In genomic region chr4:70687347-70687746, GRCh38 we compare ENCODE assay signal across 8 cellular contexts. TPM values are rescaled to one million over a fixed set of nuclear protein-coding genes. Genes with fewer than 3 reads are reported as not detected.
A peak's percentile ranks its signal among the peaks of the same experiment; 100 is the strongest.
DNase-seq lines count a peak whose midpoint lies in the region; ATAC-seq, FAIRE-seq and TF ChIP-seq lines count a peak whose summit lies in the region.
"Not testable (repeated sequence)": the region's sequence is repeated elsewhere in the genome, so short reads cannot be mapped to it uniquely, and the experiment has no call there.

No MANE protein-coding gene starts in this region.

- H3K27me3 Mint-ChIP-seq in CD4-positive, alpha-beta T cell, result not testable (repeated sequence)

- TF ChIP-seq POLR2A in esophagus muscularis mucosa (IDR thresholded peaks at IDR 0.05; ENCODE audit: low read depth); suprapubic skin (IDR thresholded peaks at IDR 0.05): not testable (repeated sequence)

- CTCF ChIA-PET in CD4-positive, alpha-beta T cell (lab: Charles Lee), result interaction anchor here (0.6 to 4.9 kb wide), 5 partner anchors 13 to 217 kb away, joined by 3 to 35 read pairs (median 3); no protein-coding TSS in a partner anchor

- H3K4me3 Mint-ChIP-seq in CD4-positive, alpha-beta T cell, result peak overlapping the region; percentile 91

- ATAC-seq in CD4-positive, alpha-beta T cell (ENCODE audit: poor library complexity), result not testable (repeated sequence)
- ATAC-seq in left lung, result peak; percentile 6
- peak in 1 of 4 donors; percentile 1 for ATAC-seq in pancreas

- H3K4me1 Mint-ChIP-seq in CD4-positive, alpha-beta T cell (ENCODE audit: low read depth), result peaks cover 45% of the 10 kb centered on the region

- not testable (repeated sequence) for H3K27me3 ChIP-seq in CD4-positive, alpha-beta T cell (ENCODE audit: control insufficient read depth, insufficient read depth, low read length); ascending aorta; esophagus muscularis mucosa; left lung; pancreas; suprapubic skin

- peak overlapping the region; percentile 94 for H3K27ac ChIP-seq in CD4-positive, alpha-beta T cell (ENCODE audit: low read depth, low read length)
- peak overlapping the region; percentile 95 for H3K27ac ChIP-seq in VCaP
- H3K27ac ChIP-seq in ascending aorta, result peak overlapping the region; percentile 81 to 98
- H3K27ac ChIP-seq in esophagus muscularis mucosa (replicated peaks in 1 of 4), result peak overlapping the region; percentile 91 to 97 (median 95)
- peak overlapping the region; percentile 94 to 95 for H3K27ac ChIP-seq in left lung
- H3K27ac ChIP-seq in pancreas, result peak overlapping the region; percentile 82 to 93 (median 90)
- peak overlapping the region; percentile 90 for H3K27ac ChIP-seq in suprapubic skin

- not testable (repeated sequence) for H3K9me3 Mint-ChIP-seq in CD4-positive, alpha-beta T cell

- H3K36me3 Mint-ChIP-seq in CD4-positive, alpha-beta T cell (ENCODE audit: low read depth), result peaks cover 35% of the 10 kb centered on the region

- H3K36me3 ChIP-seq in ascending aorta, esophagus muscularis mucosa, left lung, pancreas, suprapubic skin: not testable (repeated sequence)

- WGBS in esophagus muscularis mucosa, result 73% methylated on average over 13 of the region's 13 CpGs
- WGBS in pancreas, 2 donors, result 57 to 62% methylated on average over 13 of the region's 13 CpGs
- 68% methylated on average over 13 of the region's 13 CpGs for WGBS in suprapubic skin

- POLR2A ChIA-PET in CD4-positive, alpha-beta T cell (lab: Charles Lee), result interaction anchor here (0.6 to 8.0 kb wide), 8 partner anchors 8 to 215 kb away, joined by 3 to 166 read pairs (median 8); partner anchors contain the start of genes GRSF1 and MOB1B

- H3K4me1 ChIP-seq in ascending aorta (peaks cover 0 to 23% of the 10 kb centered on the region in 2 donors), esophagus muscularis mucosa (peaks cover 30 to 44% (median 37%) of the 10 kb centered on the region in 4 donors), left lung (peaks cover 10 to 41% of the 10 kb centered on the region in 2 donors), pancreas (peaks cover 17 to 29% (median 22%) of the 10 kb centered on the region in 3 donors), suprapubic skin (peaks cover 37% of the 10 kb centered on the region)

- not testable (repeated sequence) for TF ChIP-seq CTCF in CD4-positive, alpha-beta T cell (IDR thresholded peaks at IDR 0.05); VCaP (conservative IDR thresholded peaks at IDR 0.05); ascending aorta (IDR thresholded peaks at IDR 0.05); esophagus muscularis mucosa (IDR thresholded peaks at IDR 0.05); left lung (IDR thresholded peaks at IDR 0.05); pancreas (IDR thresholded peaks at IDR 0.05); suprapubic skin (IDR thresholded peaks at IDR 0.05)

- H3K9me3 ChIP-seq in CD4-positive, alpha-beta T cell (ENCODE audit: control insufficient read depth, low read length); ascending aorta; esophagus muscularis mucosa; left lung; pancreas; suprapubic skin: not testable (repeated sequence)

- intact Hi-C loops in CD4-positive, alpha-beta T cell (cut with DNase I, micrococcal nuclease), result loop anchor here in 1 of 2 experiments (10.0 kb wide), 1 partner anchor 307 kb away; the partner anchor contains the start of gene DCK
- intact Hi-C loops in ascending aorta (cut with DNase I) (loop anchor here (5.0 to 10.0 kb wide), 2 partner anchors 217 to 1760 kb away; partner anchors contain the start of gene MOB1B), esophagus muscularis mucosa (cut with DNase I) (loop anchor here (5.0 kb wide), 1 partner anchor 150 kb away; the partner anchor contains the start of gene GRSF1)
- intact Hi-C loops in left lung (cut with DNase I); pancreas (cut with DNase I): not testable (repeated sequence)

- H3K27ac Mint-ChIP-seq in CD4-positive, alpha-beta T cell, result peak overlapping the region; percentile 99

- not testable (repeated sequence) for TF ChIP-seq EP300 in esophagus muscularis mucosa (IDR thresholded peaks at IDR 0.05); suprapubic skin (IDR thresholded peaks at IDR 0.05)

- peak in 2 of 10 experiments; percentile 4 to 20 for DNase-seq in CD4-positive, alpha-beta T cell
- DNase-seq in Jurkat, Clone E6-1 (ENCODE audit: low read depth, low spot score); esophagus muscularis mucosa (ENCODE audit: extremely low spot score): not testable (repeated sequence)
- DNase-seq in ascending aorta (ENCODE audit: low spot score in 2 of 2) (peak in 1 of 2 donors; percentile 68), left lung (peak in 1 of 2 donors; percentile 43), pancreas (peak in 1 of 6 donors; percentile 22), suprapubic skin (ENCODE audit: low spot score in 2 of 2) (peak in 1 of 2 donors; percentile 65)

- FAIRE-seq in pancreas (lab: Jason Lieb, UNC), result not testable (repeated sequence)

- peak overlapping the region; percentile 84 for H3K4me3 ChIP-seq in Jurkat, Clone E6-1 (ENCODE audit: low read length)
- H3K4me3 ChIP-seq in ascending aorta, result peak overlapping the region; percentile 86 to 88
- peak overlapping the region; percentile 79 to 94 (median 90) for H3K4me3 ChIP-seq in esophagus muscularis mucosa
- H3K4me3 ChIP-seq in left lung, result peak overlapping the region; percentile 89 to 94
- peak overlapping the region; percentile 44 to 73 (median 68) for H3K4me3 ChIP-seq in pancreas
- H3K4me3 ChIP-seq in suprapubic skin, result peak overlapping the region; percentile 92

RNA-seq across cellular contexts. Expression of gene UTP3, which starts 1.0 kb away (rescaled TPM):
- 10 to 100 TPM; 19.2 to 20.5 TPM for total RNA-seq in CD4-positive, alpha-beta T cell
- 46.5 TPM for polyA plus RNA-seq in Jurkat, Clone E6-1 (2012; ENCODE audit: insufficient read depth, insufficient read length)
- 3.2 TPM for total RNA-seq in ascending aorta
- total RNA-seq in esophagus muscularis mucosa, result 10 to 100 TPM; 19.9 to 31.3 (median 21.8) TPM
- total RNA-seq in left lung, result 10 to 100 TPM; 21.5 to 28.0 TPM
- 10 to 100 TPM in 3 of 6 donors, 1 to 10 TPM in 3; 6.5 to 12.2 (median 9.6) TPM for total RNA-seq in pancreas
- polyA plus RNA-seq in pancreas, result 10 to 100 TPM; 10.6 to 15.4 TPM
- 10 to 100 TPM; 19.2 to 27.6 (median 22.6) TPM for total RNA-seq in suprapubic skin

RNA-seq across cellular contexts. Expression of gene JCHAIN, which starts 21.0 kb away (rescaled TPM):
- 1 to 10 TPM; 1.0 to 2.7 TPM for total RNA-seq in CD4-positive, alpha-beta T cell
- not detected for polyA plus RNA-seq in Jurkat, Clone E6-1 (2012; ENCODE audit: insufficient read depth, insufficient read length)
- total RNA-seq in ascending aorta (4.0 TPM), esophagus muscularis mucosa (10 to 100 TPM in 1 of 4 donors, 1 to 10 TPM in 3; 2.1 to 18.6 (median 3.9) TPM), left lung (100 to 1,000 TPM in 1 of 2 donors, 10 to 100 TPM in 1; 92.6 to 184 TPM), pancreas (100 to 1,000 TPM in 1 of 6 donors, 10 to 100 TPM in 1, 1 to 10 TPM in 3, under 1 TPM in 1; 0.42 to 122 (median 5.9) TPM), suprapubic skin (1 to 10 TPM in 2 of 4 donors, under 1 TPM in 1, not detected in 1; 0.68 to 8.4 (median 1.4) TPM)
- polyA plus RNA-seq in pancreas, result 1 to 10 TPM in 1 of 2 donors, under 1 TPM in 1; 0.38 to 2.0 TPM

RNA-seq across cellular contexts. Expression of gene RUFY3, which starts 34.4 kb away (rescaled TPM):
- 10 to 100 TPM; 18.0 to 18.1 TPM for total RNA-seq in CD4-positive, alpha-beta T cell
- 41.7 TPM for polyA plus RNA-seq in Jurkat, Clone E6-1 (2012; ENCODE audit: insufficient read depth, insufficient read length)
- total RNA-seq in ascending aorta, result 11.7 TPM
- total RNA-seq in esophagus muscularis mucosa, result 10 to 100 TPM; 30.5 to 51.9 (median 33.2) TPM
- 10 to 100 TPM; 59.9 to 65.5 TPM for total RNA-seq in left lung
- total RNA-seq in pancreas, result 10 to 100 TPM; 18.3 to 42.1 (median 19.8) TPM
- 10 to 100 TPM; 23.2 to 31.8 TPM for polyA plus RNA-seq in pancreas
- 100 to 1,000 TPM in 1 of 4 donors, 10 to 100 TPM in 3; 53.2 to 155 (median 68.1) TPM for total RNA-seq in suprapubic skin

RNA-seq across cellular contexts. Expression of gene ENAM, which starts 58.8 kb away (rescaled TPM):
- not detected for total RNA-seq in CD4-positive, alpha-beta T cell
- polyA plus RNA-seq in Jurkat, Clone E6-1 (2012; ENCODE audit: insufficient read depth, insufficient read length), result not detected
- total RNA-seq in ascending aorta, result not detected
- total RNA-seq in esophagus muscularis mucosa, result not detected
- under 1 TPM; 0.24 to 0.73 TPM for total RNA-seq in left lung
- total RNA-seq in pancreas, result 1 to 10 TPM in 4 of 6 donors, under 1 TPM in 2; 0.66 to 1.9 (median 1.3) TPM
- 1 to 10 TPM in 1 of 2 donors, under 1 TPM in 1; 0.57 to 3.2 TPM for polyA plus RNA-seq in pancreas
- not detected for total RNA-seq in suprapubic skin
